Comparison of ENCODE assay signal across 1 cellular context in genomic region chr7:1569440-1569832, GRCh38.
TF ChIP-seq lines count a peak whose summit lies in the region.

No MANE protein-coding gene starts in this region.

TF ChIP-seq in HepG2, 621 proteins besides CTCF, POLR2A, EP300 and RAD21:
- TF ChIP-seq ATF6 (CRISPR knock-in tag; conservative IDR thresholded peaks at IDR 0.05), result no peak
- no peak for TF ChIP-seq NRL (CRISPR knock-in tag; IDR thresholded peaks at IDR 0.05; ENCODE audit: borderline replicate concordance)
- TF ChIP-seq, protein P1, sequence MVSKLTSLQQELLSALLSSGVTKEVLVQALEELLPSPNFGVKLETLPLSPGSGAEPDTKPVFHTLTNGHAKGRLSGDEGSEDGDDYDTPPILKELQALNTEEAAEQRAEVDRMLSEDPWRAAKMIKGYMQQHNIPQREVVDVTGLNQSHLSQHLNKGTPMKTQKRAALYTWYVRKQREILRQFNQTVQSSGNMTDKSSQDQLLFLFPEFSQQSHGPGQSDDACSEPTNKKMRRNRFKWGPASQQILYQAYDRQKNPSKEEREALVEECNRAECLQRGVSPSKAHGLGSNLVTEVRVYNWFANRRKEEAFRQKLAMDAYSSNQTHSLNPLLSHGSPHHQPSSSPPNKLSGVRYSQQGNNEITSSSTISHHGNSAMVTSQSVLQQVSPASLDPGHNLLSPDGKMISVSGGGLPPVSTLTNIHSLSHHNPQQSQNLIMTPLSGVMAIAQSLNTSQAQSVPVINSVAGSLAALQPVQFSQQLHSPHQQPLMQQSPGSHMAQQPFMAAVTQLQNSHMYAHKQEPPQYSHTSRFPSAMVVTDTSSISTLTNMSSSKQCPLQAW (CRISPR knock-in tag; IDR thresholded peaks at IDR 0.05), result no peak
- no peak for TF ChIP-seq ZNF768 (CRISPR knock-in tag; IDR thresholded peaks at IDR 0.05)
- TF ChIP-seq SMAD9 (CRISPR knock-in tag; IDR thresholded peaks at IDR 0.05), result no peak
- TF ChIP-seq, protein P2, sequence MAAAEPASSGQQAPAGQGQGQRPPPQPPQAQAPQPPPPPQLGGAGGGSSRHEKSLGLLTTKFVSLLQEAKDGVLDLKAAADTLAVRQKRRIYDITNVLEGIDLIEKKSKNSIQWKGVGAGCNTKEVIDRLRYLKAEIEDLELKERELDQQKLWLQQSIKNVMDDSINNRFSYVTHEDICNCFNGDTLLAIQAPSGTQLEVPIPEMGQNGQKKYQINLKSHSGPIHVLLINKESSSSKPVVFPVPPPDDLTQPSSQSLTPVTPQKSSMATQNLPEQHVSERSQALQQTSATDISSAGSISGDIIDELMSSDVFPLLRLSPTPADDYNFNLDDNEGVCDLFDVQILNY (CRISPR knock-in tag; conservative IDR thresholded peaks at IDR 0.05), result no peak
- TF ChIP-seq ELF1 (CRISPR knock-in tag; IDR thresholded peaks at IDR 0.05), result no peak
- peak; percentile 16 for TF ChIP-seq AGO2 (optimal IDR thresholded peaks at IDR 0.05; ENCODE audit: low read depth, low read length)
- TF ChIP-seq SMYD3 (CRISPR knock-in tag; IDR thresholded peaks at IDR 0.05), result 0 out of 2 replicates have a peak, but pooled peaks have one; percentile 5
- TF ChIP-seq CREB1 (IDR thresholded peaks at IDR 0.05), result no peak
- TF ChIP-seq CREB1 (CRISPR knock-in tag; IDR thresholded peaks at IDR 0.05), result no peak
- TF ChIP-seq ISX (CRISPR knock-in tag; conservative IDR thresholded peaks at IDR 0.05), result peak; percentile 7; the same call in 1 of the 2 replicates
- TF ChIP-seq THAP7 (CRISPR knock-in tag; IDR thresholded peaks at IDR 0.05), result 0 out of 2 replicates have a peak, but pooled peaks have one; percentile 33
- 0 out of 2 replicates have a peak, but pooled peaks have one; percentile 26 for TF ChIP-seq ARID2 (CRISPR knock-in tag; IDR thresholded peaks at IDR 0.05; ENCODE audit: borderline replicate concordance)
- no peak for TF ChIP-seq ZKSCAN5 (CRISPR knock-in tag; IDR thresholded peaks at IDR 0.05)
- TF ChIP-seq ZNF343 (CRISPR knock-in tag; IDR thresholded peaks at IDR 0.05), result no peak
- peak; percentile 98 for TF ChIP-seq ZNF121 (CRISPR knock-in tag; IDR thresholded peaks at IDR 0.05)
- no peak for TF ChIP-seq ARNT2 (CRISPR knock-in tag; IDR thresholded peaks at IDR 0.05; ENCODE audit: low read depth)
- TF ChIP-seq ZNF276 (CRISPR knock-in tag; IDR thresholded peaks at IDR 0.05; ENCODE audit: low read depth), result no peak
- no peak for TF ChIP-seq SIN3A (IDR thresholded peaks at IDR 0.05; ENCODE audit: borderline replicate concordance, low read depth, low read length)
- TF ChIP-seq FOXC1 (CRISPR knock-in tag; IDR thresholded peaks at IDR 0.05; ENCODE audit: borderline replicate concordance), result no peak
